ENCODE assay signal across 1 cellular context in the genomic region with DNA sequence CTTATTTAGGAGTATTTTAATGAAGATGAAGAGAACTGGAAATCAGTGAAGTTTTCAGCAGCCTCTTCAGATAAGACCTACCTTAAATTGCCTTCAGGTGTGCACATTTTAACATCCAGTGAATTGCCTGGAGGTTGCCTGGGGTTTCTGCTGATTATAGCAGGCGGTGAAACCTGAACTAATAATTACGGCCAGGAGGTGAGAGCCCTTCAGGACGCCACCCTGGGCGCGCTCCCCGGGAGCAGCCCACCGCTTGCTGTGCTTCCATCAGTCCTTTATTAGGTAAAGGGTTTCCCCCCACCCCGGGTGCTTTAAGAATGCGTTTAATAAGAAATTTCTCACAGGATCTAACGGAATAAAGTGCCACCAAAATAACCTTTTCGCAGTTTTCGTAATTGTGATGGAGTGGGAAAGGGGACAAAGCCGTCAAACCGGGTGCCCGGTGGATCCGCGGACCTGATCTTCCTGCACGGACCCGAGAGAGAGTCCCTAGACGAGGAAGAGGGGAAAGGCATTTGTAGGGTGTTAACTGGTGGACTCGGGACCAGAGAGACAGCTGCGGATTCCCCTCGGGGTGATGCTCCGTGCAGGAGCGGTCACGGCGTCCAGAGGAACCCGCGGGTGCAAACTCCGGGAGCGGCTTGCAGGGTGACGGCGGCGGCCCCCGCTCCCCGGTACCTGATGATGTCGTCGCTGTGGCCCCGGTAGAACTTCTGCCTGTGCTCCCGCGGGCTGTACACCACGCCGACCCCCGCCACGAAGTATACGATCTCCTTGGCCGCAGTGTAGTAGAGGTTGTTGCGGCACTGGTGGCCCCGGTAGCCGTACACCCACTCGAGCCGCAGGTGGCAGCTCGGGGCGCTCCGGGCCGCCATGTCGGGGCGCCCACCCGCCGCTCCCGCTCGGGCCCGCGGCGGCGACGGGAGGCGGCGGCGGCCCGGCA.
TF ChIP-seq lines count a peak whose summit lies in the region.

No MANE protein-coding gene starts in this region.

TF ChIP-seq in neural cell, 6 proteins besides CTCF, POLR2A, EP300 and RAD21 (continued from another document):
- TF ChIP-seq, protein P1, sequence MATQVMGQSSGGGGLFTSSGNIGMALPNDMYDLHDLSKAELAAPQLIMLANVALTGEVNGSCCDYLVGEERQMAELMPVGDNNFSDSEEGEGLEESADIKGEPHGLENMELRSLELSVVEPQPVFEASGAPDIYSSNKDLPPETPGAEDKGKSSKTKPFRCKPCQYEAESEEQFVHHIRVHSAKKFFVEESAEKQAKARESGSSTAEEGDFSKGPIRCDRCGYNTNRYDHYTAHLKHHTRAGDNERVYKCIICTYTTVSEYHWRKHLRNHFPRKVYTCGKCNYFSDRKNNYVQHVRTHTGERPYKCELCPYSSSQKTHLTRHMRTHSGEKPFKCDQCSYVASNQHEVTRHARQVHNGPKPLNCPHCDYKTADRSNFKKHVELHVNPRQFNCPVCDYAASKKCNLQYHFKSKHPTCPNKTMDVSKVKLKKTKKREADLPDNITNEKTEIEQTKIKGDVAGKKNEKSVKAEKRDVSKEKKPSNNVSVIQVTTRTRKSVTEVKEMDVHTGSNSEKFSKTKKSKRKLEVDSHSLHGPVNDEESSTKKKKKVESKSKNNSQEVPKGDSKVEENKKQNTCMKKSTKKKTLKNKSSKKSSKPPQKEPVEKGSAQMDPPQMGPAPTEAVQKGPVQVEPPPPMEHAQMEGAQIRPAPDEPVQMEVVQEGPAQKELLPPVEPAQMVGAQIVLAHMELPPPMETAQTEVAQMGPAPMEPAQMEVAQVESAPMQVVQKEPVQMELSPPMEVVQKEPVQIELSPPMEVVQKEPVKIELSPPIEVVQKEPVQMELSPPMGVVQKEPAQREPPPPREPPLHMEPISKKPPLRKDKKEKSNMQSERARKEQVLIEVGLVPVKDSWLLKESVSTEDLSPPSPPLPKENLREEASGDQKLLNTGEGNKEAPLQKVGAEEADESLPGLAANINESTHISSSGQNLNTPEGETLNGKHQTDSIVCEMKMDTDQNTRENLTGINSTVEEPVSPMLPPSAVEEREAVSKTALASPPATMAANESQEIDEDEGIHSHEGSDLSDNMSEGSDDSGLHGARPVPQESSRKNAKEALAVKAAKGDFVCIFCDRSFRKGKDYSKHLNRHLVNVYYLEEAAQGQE (IDR thresholded peaks at IDR 0.05; ENCODE audit: borderline replicate concordance), result no peak
- no peak for TF ChIP-seq SMC3 (conservative IDR thresholded peaks at IDR 0.05; ENCODE audit: poor library complexity)
TF ChIP-seq in neural cell: peak in this region for 0.
